ENCODE assay signal across 13 cellular contexts in the genomic region with DNA sequence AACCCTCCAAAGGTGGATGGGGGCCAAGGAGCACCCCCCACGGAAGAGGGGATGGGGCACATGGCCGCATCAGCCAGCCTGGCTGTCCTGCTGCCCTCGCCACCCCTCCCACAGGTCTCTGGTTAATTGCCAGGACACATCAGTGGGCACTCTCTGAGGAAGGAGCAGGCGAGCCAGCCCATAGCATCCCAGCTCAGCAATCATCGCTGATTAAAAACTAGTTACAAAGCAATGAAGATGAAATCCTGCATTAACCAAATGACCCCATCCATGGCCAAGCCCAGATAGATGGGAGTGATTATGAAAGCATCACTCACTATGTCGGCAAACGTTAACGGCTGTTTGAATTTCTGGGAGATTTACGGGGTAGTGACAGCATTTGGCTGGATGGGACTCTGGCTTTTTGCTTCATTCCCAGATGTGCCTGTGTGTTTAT. TPM values are rescaled to one million over a fixed set of nuclear protein-coding genes. Genes with fewer than 3 reads are reported as not detected.
"Had no signal": no experiment of that assay in that cellular context is flagged by ENCODE, and none has a peak within 500 bp of the region (broad histone marks: within the 10 kb centered on the region; RNA-seq: fewer than 3 reads in every experiment).

No MANE protein-coding gene starts in this region.

- H3K36me3 Mint-ChIP-seq: activated CD4-positive, alpha-beta memory T cell treated with anti-CD3 and anti-CD28 coated beads for 36 hours; naive B cell had no signal

- H3K4me3 ChIP-seq: ascending aorta, hepatocyte, lower lobe of right lung, right atrium auricular region, smooth muscle cell had no signal

- H3K4me1 ChIP-seq: ascending aorta, lower lobe of right lung, right atrium auricular region had no signal

- H3K27ac ChIP-seq: ascending aorta, hepatocyte, lower lobe of right lung, neutrophil, right atrium auricular region had no signal

- H3K9me3 ChIP-seq: ascending aorta, lower lobe of right lung, neutrophil, right atrium auricular region had no signal

- H3K27ac Mint-ChIP-seq: activated CD4-positive, alpha-beta memory T cell treated with anti-CD3 and anti-CD28 coated beads for 36 hours; activated naive CD8-positive, alpha-beta T cell treated with anti-CD3 and anti-CD28 coated beads, Interleukin-2, amount 50 U/mL, for 24 hours had no signal

- DNase-seq: activated CD4-positive, alpha-beta memory T cell treated with anti-CD3 and anti-CD28 coated beads for 36 hours; activated CD4-positive, CD25-positive, alpha-beta regulatory T cell treated with anti-CD3 and anti-CD28 coated beads, Interleukin-2, amount 50 U/mL, for 72 hours; activated naive CD4-positive, alpha-beta T cell; activated naive CD8-positive, alpha-beta T cell treated with anti-CD3 and anti-CD28 coated beads, Interleukin-2, amount 50 U/mL, for 24 hours; activated T-cell treated with anti-CD3 and anti-CD28 coated beads, Interleukin-2, amount 50 U/mL, for 48 hours; lower lobe of right lung; posterior cingulate gyrus had no signal

- H3K4me2 ChIP-seq: hepatocyte, smooth muscle cell had no signal

- H3K27me3 Mint-ChIP-seq: activated CD4-positive, alpha-beta memory T cell treated with anti-CD3 and anti-CD28 coated beads for 36 hours; activated naive CD8-positive, alpha-beta T cell treated with anti-CD3 and anti-CD28 coated beads, Interleukin-2, amount 50 U/mL, for 24 hours; naive B cell had no signal

- H3K4me1 Mint-ChIP-seq: activated naive CD8-positive, alpha-beta T cell treated with anti-CD3 and anti-CD28 coated beads, Interleukin-2, amount 50 U/mL, for 24 hours had no signal

- H2AFZ ChIP-seq: hepatocyte had no signal

- H3K36me3 ChIP-seq: ascending aorta, lower lobe of right lung, neutrophil, right atrium auricular region had no signal

- H3K9me3 Mint-ChIP-seq: activated naive CD8-positive, alpha-beta T cell treated with anti-CD3 and anti-CD28 coated beads, Interleukin-2, amount 50 U/mL, for 24 hours had no signal

- ATAC-seq: activated naive CD8-positive, alpha-beta T cell treated with anti-CD3 and anti-CD28 coated beads, Interleukin-2, amount 50 U/mL, for 24 hours; lower lobe of right lung had no signal

- H3K4me3 Mint-ChIP-seq: activated CD4-positive, alpha-beta memory T cell treated with anti-CD3 and anti-CD28 coated beads for 36 hours; activated naive CD8-positive, alpha-beta T cell treated with anti-CD3 and anti-CD28 coated beads, Interleukin-2, amount 50 U/mL, for 24 hours had no signal

- H3K27me3 ChIP-seq: ascending aorta, hepatocyte, neutrophil, right atrium auricular region had no signal

RNA-seq across cellular contexts. Expression of a gene that starts 45.3 kb away (rescaled TPM):
- total RNA-seq: activated CD4-positive, alpha-beta memory T cell treated with anti-CD3 and anti-CD28 coated beads for 36 hours; ascending aorta; hepatocyte; lower lobe of right lung; right atrium auricular region; smooth muscle cell had no signal
- polyA plus RNA-seq: hepatocyte, smooth muscle cell had no signal
